ENCODE assay signal across 1 cellular context in genomic region chr22:50628543-50629134, GRCh38.
A peak's percentile ranks its signal among the peaks of the same experiment; 100 is the strongest.
TF ChIP-seq lines count a peak whose summit lies in the region.

No MANE protein-coding gene starts in this region.

TF ChIP-seq in HepG2, 621 proteins besides CTCF, POLR2A, EP300 and RAD21 (continues in another document):
- TF ChIP-seq PLSCR1 (CRISPR knock-in tag; IDR thresholded peaks at IDR 0.05; ENCODE audit: borderline replicate concordance) (no peak), ZNF350 (CRISPR knock-in tag; IDR thresholded peaks at IDR 0.05; ENCODE audit: borderline replicate concordance, low read depth) (0 out of 2 replicates have a peak, but pooled peaks have one; percentile 12), CBX1 (IDR thresholded peaks at IDR 0.05; ENCODE audit: low read depth) (no peak), ZFP62 (CRISPR knock-in tag; IDR thresholded peaks at IDR 0.05) (no peak), ZNF207 (IDR thresholded peaks at IDR 0.05; ENCODE audit: borderline replicate concordance) (0 out of 2 replicates have a peak, but pooled peaks have one; percentile 65), ZNF354B (CRISPR knock-in tag; IDR thresholded peaks at IDR 0.05) (no peak), ARID2 (CRISPR knock-in tag; IDR thresholded peaks at IDR 0.05; ENCODE audit: borderline replicate concordance) (no peak), SIN3A (IDR thresholded peaks at IDR 0.05; ENCODE audit: borderline replicate concordance, low read depth, low read length) (no peak), ZFP41 (CRISPR knock-in tag; IDR thresholded peaks at IDR 0.05; ENCODE audit: borderline replicate concordance) (no peak), ZNF597 (CRISPR knock-in tag; IDR thresholded peaks at IDR 0.05) (no peak), ZNF644 (CRISPR knock-in tag; IDR thresholded peaks at IDR 0.05; ENCODE audit: low read depth) (no peak), ZNF652 (CRISPR knock-in tag; IDR thresholded peaks at IDR 0.05; ENCODE audit: borderline replicate concordance, low read depth) (no peak), PHF8 (CRISPR knock-in tag; IDR thresholded peaks at IDR 0.05) (no peak), PRDM15 (CRISPR knock-in tag; IDR thresholded peaks at IDR 0.05) (no peak), PPARG (CRISPR knock-in tag; conservative IDR thresholded peaks at IDR 0.05) (no peak), TFAP4 (IDR thresholded peaks at IDR 0.05; ENCODE audit: borderline replicate concordance, low read depth) (no peak), ZNF746 (CRISPR knock-in tag; IDR thresholded peaks at IDR 0.05) (no peak), ZNF883 (CRISPR knock-in tag; IDR thresholded peaks at IDR 0.05; ENCODE audit: not compliant biosample characterization) (no peak), SYNCRIP (IDR thresholded peaks at IDR 0.05; ENCODE audit: insufficient read depth, low read depth, low read length) (no peak), ZNF775 (CRISPR knock-in tag; IDR thresholded peaks at IDR 0.05; ENCODE audit: borderline replicate concordance) (no peak), SSRP1 (CRISPR knock-in tag; IDR thresholded peaks at IDR 0.05) (no peak), ZNF142 (CRISPR knock-in tag; IDR thresholded peaks at IDR 0.05) (no peak), TEAD2 (CRISPR knock-in tag; IDR thresholded peaks at IDR 0.05) (no peak), ZMAT3 (CRISPR knock-in tag; conservative IDR thresholded peaks at IDR 0.05) (no peak), SOX5 (CRISPR knock-in tag; IDR thresholded peaks at IDR 0.05; ENCODE audit: borderline replicate concordance) (no peak), ZSCAN21 (CRISPR knock-in tag; IDR thresholded peaks at IDR 0.05; ENCODE audit: borderline replicate concordance) (peak; percentile 10; the same call in 1 of the 2 replicates), IKZF4 (CRISPR knock-in tag; IDR thresholded peaks at IDR 0.05; ENCODE audit: borderline replicate concordance, low read depth, not compliant biosample characterization) (no peak), ZNF121 (CRISPR knock-in tag; IDR thresholded peaks at IDR 0.05) (no peak), ZNF253 (CRISPR knock-in tag; IDR thresholded peaks at IDR 0.05; ENCODE audit: borderline replicate concordance) (no peak), GATAD1 (CRISPR knock-in tag; IDR thresholded peaks at IDR 0.05) (no peak), ADNP (CRISPR knock-in tag; IDR thresholded peaks at IDR 0.05) (no peak), DBP (CRISPR knock-in tag; IDR thresholded peaks at IDR 0.05; ENCODE audit: not compliant biosample characterization) (no peak), TFE3 (CRISPR knock-in tag; IDR thresholded peaks at IDR 0.05) (no peak)
- TF ChIP-seq, protein P1, sequence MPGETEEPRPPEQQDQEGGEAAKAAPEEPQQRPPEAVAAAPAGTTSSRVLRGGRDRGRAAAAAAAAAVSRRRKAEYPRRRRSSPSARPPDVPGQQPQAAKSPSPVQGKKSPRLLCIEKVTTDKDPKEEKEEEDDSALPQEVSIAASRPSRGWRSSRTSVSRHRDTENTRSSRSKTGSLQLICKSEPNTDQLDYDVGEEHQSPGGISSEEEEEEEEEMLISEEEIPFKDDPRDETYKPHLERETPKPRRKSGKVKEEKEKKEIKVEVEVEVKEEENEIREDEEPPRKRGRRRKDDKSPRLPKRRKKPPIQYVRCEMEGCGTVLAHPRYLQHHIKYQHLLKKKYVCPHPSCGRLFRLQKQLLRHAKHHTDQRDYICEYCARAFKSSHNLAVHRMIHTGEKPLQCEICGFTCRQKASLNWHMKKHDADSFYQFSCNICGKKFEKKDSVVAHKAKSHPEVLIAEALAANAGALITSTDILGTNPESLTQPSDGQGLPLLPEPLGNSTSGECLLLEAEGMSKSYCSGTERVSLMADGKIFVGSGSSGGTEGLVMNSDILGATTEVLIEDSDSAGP (CRISPR knock-in tag; IDR thresholded peaks at IDR 0.05; ENCODE audit: borderline replicate concordance) = no peak
- TF ChIP-seq, protein P2, sequence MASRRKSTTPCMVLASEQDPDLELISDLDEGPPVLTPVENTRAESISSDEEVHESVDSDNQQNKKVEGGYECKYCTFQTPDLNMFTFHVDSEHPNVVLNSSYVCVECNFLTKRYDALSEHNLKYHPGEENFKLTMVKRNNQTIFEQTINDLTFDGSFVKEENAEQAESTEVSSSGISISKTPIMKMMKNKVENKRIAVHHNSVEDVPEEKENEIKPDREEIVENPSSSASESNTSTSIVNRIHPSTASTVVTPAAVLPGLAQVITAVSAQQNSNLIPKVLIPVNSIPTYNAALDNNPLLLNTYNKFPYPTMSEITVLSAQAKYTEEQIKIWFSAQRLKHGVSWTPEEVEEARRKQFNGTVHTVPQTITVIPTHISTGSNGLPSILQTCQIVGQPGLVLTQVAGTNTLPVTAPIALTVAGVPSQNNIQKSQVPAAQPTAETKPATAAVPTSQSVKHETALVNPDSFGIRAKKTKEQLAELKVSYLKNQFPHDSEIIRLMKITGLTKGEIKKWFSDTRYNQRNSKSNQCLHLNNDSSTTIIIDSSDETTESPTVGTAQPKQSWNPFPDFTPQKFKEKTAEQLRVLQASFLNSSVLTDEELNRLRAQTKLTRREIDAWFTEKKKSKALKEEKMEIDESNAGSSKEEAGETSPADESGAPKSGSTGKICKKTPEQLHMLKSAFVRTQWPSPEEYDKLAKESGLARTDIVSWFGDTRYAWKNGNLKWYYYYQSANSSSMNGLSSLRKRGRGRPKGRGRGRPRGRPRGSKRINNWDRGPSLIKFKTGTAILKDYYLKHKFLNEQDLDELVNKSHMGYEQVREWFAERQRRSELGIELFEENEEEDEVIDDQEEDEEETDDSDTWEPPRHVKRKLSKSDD (CRISPR knock-in tag; IDR thresholded peaks at IDR 0.05; ENCODE audit: low read depth) = no peak
- TF ChIP-seq, protein P3, sequence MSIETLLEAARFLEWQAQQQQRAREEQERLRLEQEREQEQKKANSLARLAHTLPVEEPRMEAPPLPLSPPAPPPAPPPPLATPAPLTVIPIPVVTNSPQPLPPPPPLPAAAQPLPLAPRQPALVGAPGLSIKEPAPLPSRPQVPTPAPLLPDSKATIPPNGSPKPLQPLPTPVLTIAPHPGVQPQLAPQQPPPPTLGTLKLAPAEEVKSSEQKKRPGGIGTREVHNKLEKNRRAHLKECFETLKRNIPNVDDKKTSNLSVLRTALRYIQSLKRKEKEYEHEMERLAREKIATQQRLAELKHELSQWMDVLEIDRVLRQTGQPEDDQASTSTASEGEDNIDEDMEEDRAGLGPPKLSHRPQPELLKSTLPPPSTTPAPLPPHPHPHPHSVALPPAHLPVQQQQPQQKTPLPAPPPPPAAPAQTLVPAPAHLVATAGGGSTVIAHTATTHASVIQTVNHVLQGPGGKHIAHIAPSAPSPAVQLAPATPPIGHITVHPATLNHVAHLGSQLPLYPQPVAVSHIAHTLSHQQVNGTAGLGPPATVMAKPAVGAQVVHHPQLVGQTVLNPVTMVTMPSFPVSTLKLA (IDR thresholded peaks at IDR 0.05) = peak; percentile 13; the same call in 1 of the 2 replicates
